In genomic region chr3:46348811-46349482, GRCh38 we compare ENCODE assay signal across 19 cellular contexts.
DNase-seq lines count a peak whose midpoint lies in the region; ATAC-seq and TF ChIP-seq lines count a peak whose summit lies in the region.
"Had no signal": no experiment of that assay in that cellular context is flagged by ENCODE, and none has a peak within 500 bp of the region (broad histone marks: within the 10 kb centered on the region; RNA-seq: fewer than 3 reads in every experiment).

No MANE protein-coding gene starts in this region.

- peak; percentile 29 for TF ChIP-seq CTCF in DND-41 (IDR thresholded peaks at IDR 0.05; ENCODE audit: borderline replicate concordance, extremely low read depth, low read length, poor library complexity, severe bottlenecking)

- peaks cover 25% of the 10 kb centered on the region for H3K9me3 Mint-ChIP-seq in T-helper 2 cell treated with Interferon-gamma antibody and Interleukin-4, amounts not matched to agents 5 μg/mL and 100 μg/mL, for 36 hours

- no peaks in the 10 kb centered on the region for H3K36me3 ChIP-seq in BLaER1
- H3K36me3 ChIP-seq in DND-41 (ENCODE audit: insufficient read depth, low read length) = no peaks in the 10 kb centered on the region
- no peaks in the 10 kb centered on the region for H3K36me3 ChIP-seq in effector memory CD4-positive, alpha-beta T cell (ENCODE audit: control insufficient read depth, insufficient read depth, low read length)
- H3K36me3 ChIP-seq: gastrocnemius medialis had no signal

- H3K4me3 Mint-ChIP-seq in T-helper 2 cell treated with Interferon-gamma antibody and Interleukin-4, amounts not matched to agents 5 μg/mL and 100 μg/mL, for 36 hours = peak overlapping the region; percentile 62

- H3K4me1 Mint-ChIP-seq in T-helper 2 cell treated with Interferon-gamma antibody and Interleukin-4, amounts not matched to agents 5 μg/mL and 100 μg/mL, for 36 hours (ENCODE audit: low read depth) = peaks cover 56% of the 10 kb centered on the region

- no peaks in the 10 kb centered on the region for H3K79me2 ChIP-seq in DND-41 (ENCODE audit: insufficient read depth, low read length)
- H3K79me2 ChIP-seq: parathyroid adenoma had no signal

- H3K27me3 ChIP-seq in BLaER1 (no peaks in the 10 kb centered on the region), DND-41 (ENCODE audit: insufficient read depth, low read length, poor library complexity) (no peaks in the 10 kb centered on the region)
- H3K27me3 ChIP-seq in effector memory CD4-positive, alpha-beta T cell (replicated peaks; ENCODE audit: control insufficient read depth, insufficient read depth, low read length, poor library complexity, severe bottlenecking) = no peaks in the 10 kb centered on the region
- H3K27me3 ChIP-seq: body of pancreas had no signal

- peaks cover 48% of the 10 kb centered on the region for H3K27me3 Mint-ChIP-seq in T-helper 2 cell treated with Interferon-gamma antibody and Interleukin-4, amounts not matched to agents 5 μg/mL and 100 μg/mL, for 36 hours (ENCODE audit: low read depth)

- peak overlapping the region; percentile 34; the same call in 1 of the 2 replicates for H3K4me3 ChIP-seq in BLaER1
- H3K4me3 ChIP-seq in DND-41 (ENCODE audit: low read depth in 1 of 2, low read length in 2 of 2) = peak overlapping the region in 1 of 2 experiments; percentile 15; a peak in 1 of 4 replicates
- H3K4me3 ChIP-seq in effector memory CD4-positive, alpha-beta T cell (ENCODE audit: insufficient read depth, low read depth, low read length, poor library complexity, severe bottlenecking) = no peak overlapping the region
- H3K4me3 ChIP-seq: body of pancreas, gastrocnemius medialis had no signal

- H3K27ac Mint-ChIP-seq in T-helper 2 cell treated with Interferon-gamma antibody and Interleukin-4, amounts not matched to agents 5 μg/mL and 100 μg/mL, for 36 hours = peak overlapping the region; percentile 80

- H3K4me2 ChIP-seq in BLaER1 (peak overlapping the region; percentile 77), DND-41 (ENCODE audit: insufficient read depth, low read length) (peak overlapping the region; percentile 52)

- ATAC-seq in DND-41 (ENCODE audit: insufficient read depth, low read depth) (peak; percentile 72), GM21526 (IDR thresholded peaks at IDR 0.05; ENCODE audit: low FRiP score, unreplicated experiment) (no peak), GM18873 (IDR thresholded peaks at IDR 0.05; ENCODE audit: low FRiP score, unreplicated experiment) (no peak)
- ATAC-seq: body of pancreas, gastrocnemius medialis, left lobe of liver had no signal

- H4K20me1 ChIP-seq in BLaER1 = no peaks in the 10 kb centered on the region
- H4K20me1 ChIP-seq in DND-41 (ENCODE audit: insufficient read depth, low read length) = no peaks in the 10 kb centered on the region

- no peak overlapping the region for H2AFZ ChIP-seq in DND-41 (ENCODE audit: low read depth, low read length)
- H2AFZ ChIP-seq: parathyroid adenoma had no signal

- no peak overlapping the region for H3K9ac ChIP-seq in BLaER1
- H3K9ac ChIP-seq in DND-41 (ENCODE audit: low read depth, low read length) = peak overlapping the region; percentile 37
- H3K9ac ChIP-seq: parathyroid adenoma had no signal

- H3K36me3 Mint-ChIP-seq in T-helper 2 cell treated with Interferon-gamma antibody and Interleukin-4, amounts not matched to agents 5 μg/mL and 100 μg/mL, for 36 hours (ENCODE audit: low read depth) = peaks cover 23% of the 10 kb centered on the region

- peaks cover 11% of the 10 kb centered on the region for H3K9me3 ChIP-seq in BLaER1
- H3K9me3 ChIP-seq in DND-41 (ENCODE audit: insufficient read depth, low read length, severe bottlenecking) = peaks cover 8% of the 10 kb centered on the region
- no peaks in the 10 kb centered on the region for H3K9me3 ChIP-seq in effector memory CD4-positive, alpha-beta T cell (ENCODE audit: control insufficient read depth, low read length)
- H3K9me3 ChIP-seq: body of pancreas, gastrocnemius medialis had no signal

- H3K4me1 ChIP-seq in BLaER1 = peaks cover 50% of the 10 kb centered on the region
- peaks cover 53% of the 10 kb centered on the region for H3K4me1 ChIP-seq in DND-41 (ENCODE audit: insufficient read depth, low read length)
- H3K4me1 ChIP-seq in effector memory CD4-positive, alpha-beta T cell (ENCODE audit: control insufficient read depth, insufficient read depth, low read length, poor library complexity, severe bottlenecking) = peaks cover 41% of the 10 kb centered on the region
- H3K4me1 ChIP-seq: body of pancreas, gastrocnemius medialis, parathyroid adenoma had no signal

- H3K27ac ChIP-seq in BLaER1 (peak overlapping the region; percentile 33; the same call in 1 of the 2 replicates), DND-41 (ENCODE audit: low read length) (peak overlapping the region; percentile 86)
- peak overlapping the region; percentile 34 for H3K27ac ChIP-seq in effector memory CD4-positive, alpha-beta T cell (ENCODE audit: insufficient read depth, low read length, poor library complexity, severe bottlenecking)
- H3K27ac ChIP-seq: body of pancreas, gastrocnemius medialis, parathyroid adenoma had no signal

- DNase-seq in DND-41 (peak; percentile 60), globus pallidus (ENCODE audit: low spot score) (no peak)
- no peak for DNase-seq in T-helper 2 cell treated with Interferon-gamma antibody and Interleukin-4, amounts not matched to agents 5 μg/mL and 100 μg/mL, for 36 hours (ENCODE audit: low spot score)
- no peak for DNase-seq in effector memory CD4-positive, alpha-beta T cell
- DNase-seq in stimulated activated CD8-positive, alpha-beta memory T cell treated with anti-CD3 and anti-CD28 coated beads, Interleukin-4, amount 100 ng/mL, for 48 hours = no peak
- DNase-seq: activated naive CD4-positive, alpha-beta T cell; body of pancreas; cortex of kidney; gastrocnemius medialis; GOT3; NCI-H1417; NCI-H2171 treated with DMSO at 0.1 percent for 48 hours; RPMI8226; stimulated activated CD4-positive, alpha-beta T cell treated with anti-CD3 and anti-CD28 coated beads, Interleukin-4, amount 100 ng/mL, for 24 hours had no signal

Comparison
In these comparisons a context has a peak if more than half of its experiments do, and no peak if none do; other contexts are left out.
1. H3K27ac ChIP-seq: peak in every context shown above with its lines; median percentile 86 in DND-41; 34 in effector memory CD4-positive, alpha-beta T cell; 33 in BLaER1.